Comparison of ENCODE assay signal across 3 cellular contexts in the genomic region with DNA sequence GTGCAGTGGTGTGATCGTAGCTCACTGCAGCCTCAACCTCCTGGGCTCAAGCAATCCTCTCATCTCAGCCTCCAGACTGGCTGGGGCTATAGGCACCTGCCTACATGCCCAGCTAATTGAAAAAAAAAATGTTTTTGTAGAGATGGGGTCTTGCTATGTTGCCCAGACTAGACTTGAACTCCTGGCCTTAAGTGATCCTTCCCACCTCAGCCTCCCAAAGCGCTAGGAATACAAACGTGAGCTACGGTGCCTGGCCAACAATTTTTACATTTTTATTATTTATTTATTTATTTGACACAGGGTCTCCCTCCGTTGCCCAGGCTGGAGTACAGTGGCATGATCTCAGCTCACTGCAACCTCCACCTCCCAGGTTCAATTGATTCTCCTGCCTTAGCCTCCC.
TF ChIP-seq lines count a peak whose summit lies in the region.

No MANE protein-coding gene starts in this region.

TF ChIP-seq in HEK293, 187 proteins besides CTCF, POLR2A, EP300 and RAD21:
- peak; percentile 73 for TF ChIP-seq ZNF121 (tag by site-specific recombination; IDR thresholded peaks at IDR 0.05)

TF ChIP-seq in K562, 482 proteins besides CTCF, POLR2A, EP300 and RAD21:
- TF ChIP-seq RBM25 (IDR thresholded peaks at IDR 0.05; ENCODE audit: low read depth, low read length, severe bottlenecking): peak; percentile 34
- TF ChIP-seq ZNF121 (CRISPR knock-in tag; conservative IDR thresholded peaks at IDR 0.05): peak; percentile 74

TF ChIP-seq in HepG2, 621 proteins besides CTCF, POLR2A, EP300 and RAD21:
- TF ChIP-seq ZNF121 (CRISPR knock-in tag; IDR thresholded peaks at IDR 0.05): peak; percentile 36; the same call in 1 of the 2 replicates
TF ChIP-seq in HepG2: peak in this region for 1; not testable (repeated sequence) for 620.
